Comparison of ENCODE assay signal across 16 cellular contexts in the genomic region with DNA sequence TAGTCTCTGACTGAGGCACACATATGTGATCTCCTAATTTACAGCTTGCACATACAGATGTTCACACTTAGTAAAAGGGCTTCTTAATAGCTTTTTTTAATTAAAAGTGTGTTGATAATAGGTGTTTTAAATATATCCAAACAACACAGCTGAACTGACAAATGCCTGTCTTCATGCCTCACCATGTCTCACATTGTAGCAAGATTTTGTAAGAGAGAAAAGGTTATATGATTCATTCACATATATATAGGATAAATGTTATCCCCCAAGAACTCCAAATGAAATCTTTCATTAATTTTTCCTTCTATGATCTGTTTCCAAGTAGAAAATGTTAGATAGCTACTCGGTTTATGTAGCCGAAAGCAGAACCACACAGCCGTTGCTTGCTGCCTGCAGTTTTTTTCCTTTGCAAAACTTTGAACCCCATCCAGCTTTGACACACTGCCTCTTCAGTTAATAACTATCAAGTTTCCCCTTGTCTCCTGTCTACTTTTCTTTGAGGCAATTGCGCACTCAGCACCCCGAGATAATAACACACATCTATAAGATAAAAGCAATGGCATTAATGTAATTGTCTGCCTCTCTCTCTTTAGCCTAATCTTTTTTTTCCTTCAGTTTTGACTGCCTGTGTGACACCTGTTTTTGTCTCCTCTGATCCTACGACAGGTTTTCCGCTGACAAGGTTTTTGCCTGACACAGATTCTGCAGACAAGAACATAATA.
A peak's percentile ranks its signal among the peaks of the same experiment; 100 is the strongest.
DNase-seq lines count a peak whose midpoint lies in the region; ATAC-seq lines count a peak whose summit lies in the region.
"Had no signal": no experiment of that assay in that cellular context is flagged by ENCODE, and none has a peak within 500 bp of the region (broad histone marks: within the 10 kb centered on the region; RNA-seq: fewer than 3 reads in every experiment).

No MANE protein-coding gene starts in this region.

- DNase-seq in NCI-H1092 treated with DMSO at 0.1 percent for 48 hours (lab: John Stamatoyannopoulos, UW): peak; percentile 84
- DNase-seq in RPMI8226: peak; percentile 59
- DNase-seq in iris pigment epithelial cell (ENCODE audit: low read depth): peak; percentile 45
- peak; percentile 16 for DNase-seq in skeletal muscle cell (ENCODE audit: low read depth)
- no peak for DNase-seq in SIG-M5 treated with dmso at 0.1 percent for 504 hours (lab: John Stamatoyannopoulos, UW; ENCODE audit: unreplicated experiment)
- DNase-seq: activated CD4-positive, CD25-positive, alpha-beta regulatory T cell; activated naive CD4-positive, alpha-beta T cell treated with anti-CD3 and anti-CD28 coated beads, Interleukin-2, amount 10 ng/mL, durations not matched to agents 7 days and 5 days; CD4-positive, alpha-beta memory T cell; heart right ventricle; left ventricle myocardium superior; NCI-H146; nephron progenitor cell; stimulated activated naive CD8-positive, alpha-beta T cell treated with anti-CD3 and anti-CD28 coated beads, Interleukin-15, amount 100 ng/mL, for 72 hours; SW 1271 had no signal

- no peak overlapping the region for H3K4me3 ChIP-seq in skeletal muscle cell (ENCODE audit: low read depth, low read length)
- H3K4me3 ChIP-seq: heart right ventricle had no signal

- ATAC-seq in HG03039 (IDR thresholded peaks at IDR 0.05; ENCODE audit: unreplicated experiment) (no peak), GM21576 (IDR thresholded peaks at IDR 0.05; ENCODE audit: unreplicated experiment) (no peak)
- ATAC-seq: heart right ventricle; left ventricle myocardium superior; stimulated activated naive CD8-positive, alpha-beta T cell treated with anti-CD3 and anti-CD28 coated beads, Interleukin-15, amount 100 ng/mL, for 72 hours had no signal
